In the genomic region with DNA sequence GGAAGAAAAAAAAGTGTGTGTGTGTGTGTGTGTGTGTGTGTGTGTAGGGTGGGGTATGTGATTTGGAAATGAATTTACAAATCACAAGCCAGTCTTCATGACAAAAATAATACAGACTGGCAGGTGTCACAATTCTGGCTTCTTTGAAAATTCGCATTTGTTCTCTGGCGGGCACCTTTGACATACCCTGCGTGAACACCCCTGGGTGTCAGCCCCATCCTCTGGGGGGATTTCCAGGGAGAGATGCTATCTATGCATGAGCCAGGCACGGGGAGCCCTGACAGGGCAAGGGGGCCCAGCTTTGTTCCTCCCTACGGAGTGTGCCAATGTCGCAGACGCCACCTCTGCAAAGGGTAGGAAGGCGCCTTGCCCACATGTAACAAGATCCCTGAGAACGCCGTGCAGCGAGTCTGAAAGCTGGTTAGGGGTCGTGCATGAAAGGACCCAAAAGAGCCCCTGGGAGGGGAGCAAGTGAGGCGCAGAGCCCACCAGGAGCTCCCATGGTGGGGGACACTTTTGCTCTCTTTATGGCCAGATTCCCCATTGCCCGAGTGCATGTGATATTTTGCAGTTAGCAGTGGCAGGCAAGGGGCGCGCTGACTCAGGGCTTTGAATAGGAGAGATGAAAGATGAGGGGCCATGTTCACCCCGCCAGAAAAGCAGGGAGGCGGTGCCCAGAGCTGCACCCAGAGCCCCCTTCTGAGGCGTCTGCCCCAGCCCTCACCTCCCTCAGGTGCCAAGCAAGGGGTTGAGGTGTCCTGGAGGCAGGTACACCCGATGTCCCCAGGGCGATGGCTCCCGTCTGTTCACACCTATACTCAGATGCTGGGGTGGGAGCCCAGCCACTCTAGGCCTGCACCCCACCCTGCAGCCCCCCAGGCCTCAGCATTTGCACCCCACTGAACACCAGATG, we compare ENCODE assay signal across 12 cellular contexts. TPM values are rescaled to one million over a fixed set of nuclear protein-coding genes. Genes with fewer than 3 reads are reported as not detected.
A peak's percentile ranks its signal among the peaks of the same experiment; 100 is the strongest.
DNase-seq lines count a peak whose midpoint lies in the region; ATAC-seq and TF ChIP-seq lines count a peak whose summit lies in the region.
"Had no signal": no experiment of that assay in that cellular context is flagged by ENCODE, and none has a peak within 500 bp of the region (broad histone marks: within the 10 kb centered on the region; RNA-seq: fewer than 3 reads in every experiment).

No MANE protein-coding gene starts in this region.

- BruUV-seq in MCF 10A (replicated peaks; lab: Mats Ljungman, UMichigan): no TSS peak

- no peak for ATAC-seq in HG02884 (IDR thresholded peaks at IDR 0.05; ENCODE audit: unreplicated experiment)
- ATAC-seq: mucosa of descending colon had no signal

- no peak overlapping the region for H3K27ac ChIP-seq in caudate nucleus (ENCODE audit: low read depth, low read length)

- H3K4me3 Mint-ChIP-seq in dendritic cell treated with granulocyte-macrophage colony-stimulating factor and Interleukin-4, amounts not matched to agents 40 ng/mL and 50 ng/mL, for 4 days: no peak overlapping the region
- no peak overlapping the region for H3K4me3 Mint-ChIP-seq in MCF 10A (ENCODE audit: unreplicated experiment)

- intact Hi-C loops in dendritic cell treated with granulocyte-macrophage colony-stimulating factor and Interleukin-4, amounts not matched to agents 40 ng/mL and 50 ng/mL, for 4 days (cut with micrococcal nuclease): loop anchor here (5.0 kb wide), 1 partner anchor 43 kb away; no protein-coding TSS in a partner anchor
- intact Hi-C loops in MCF 10A (cut with micrococcal nuclease): no loop called here

- CTCF ChIA-PET in MCF 10A (lab: Yijun Ruan, JAX): interaction anchor here (0.5 to 0.9 kb wide), 4 partner anchors 48 to 896 kb away, joined by 3 to 4 read pairs (median 4); no protein-coding TSS in a partner anchor

- POLR2A ChIA-PET in MCF 10A (lab: Yijun Ruan, JAX): no interaction called here

- H3K27ac Mint-ChIP-seq in dendritic cell treated with granulocyte-macrophage colony-stimulating factor and Interleukin-4, amounts not matched to agents 40 ng/mL and 50 ng/mL, for 4 days: peak overlapping the region; percentile 82
- no peak overlapping the region for H3K27ac Mint-ChIP-seq in MCF 10A (ENCODE audit: low read depth, unreplicated experiment)

- peak; percentile 37 for DNase-seq in activated CD4-positive, CD25-positive, alpha-beta regulatory T cell treated with anti-CD3 and anti-CD28 coated beads, Interleukin-2, amount 50 U/mL, for 16 hours (ENCODE audit: low read depth, low spot score)
- DNase-seq in activated CD4-positive, CD25-positive, alpha-beta regulatory T cell treated with anti-CD3 and anti-CD28 coated beads, Interleukin-2, amount 50 U/mL, for 72 hours: no peak
- DNase-seq in activated CD4-positive, alpha-beta T cell treated with anti-CD3 and anti-CD28 coated beads, Interleukin-2, amount 50 U/mL, for 4 hours: peak; percentile 45 to 46
- peak; percentile 82 to 91 (median 90) for DNase-seq in stimulated activated naive CD4-positive, alpha-beta T cell (lab: John Stamatoyannopoulos, UW)
- DNase-seq in caudate nucleus (lab: John Stamatoyannopoulos, UW): no peak
- no peak for DNase-seq in MCF 10A (ENCODE audit: unreplicated experiment)
- DNase-seq: hippocampal formation, NCI-H748 treated with DMSO at 0.1 percent for 48 hours, SW 1271 had no signal

- peaks cover 75% of the 10 kb centered on the region for H3K4me1 Mint-ChIP-seq in dendritic cell treated with granulocyte-macrophage colony-stimulating factor and Interleukin-4, amounts not matched to agents 40 ng/mL and 50 ng/mL, for 4 days (ENCODE audit: low read depth)
- no peaks in the 10 kb centered on the region for H3K4me1 Mint-ChIP-seq in MCF 10A (ENCODE audit: insufficient read depth, unreplicated experiment)

- no peaks in the 10 kb centered on the region for H3K9me3 Mint-ChIP-seq in dendritic cell treated with granulocyte-macrophage colony-stimulating factor and Interleukin-4, amounts not matched to agents 40 ng/mL and 50 ng/mL, for 4 days
- H3K9me3 Mint-ChIP-seq in MCF 10A (ENCODE audit: unreplicated experiment): no peaks in the 10 kb centered on the region

- TF ChIP-seq CTCF in MCF 10A (IDR thresholded peaks at IDR 0.05; ENCODE audit: unreplicated experiment): no peak

- H3K36me3 Mint-ChIP-seq in dendritic cell treated with granulocyte-macrophage colony-stimulating factor and Interleukin-4, amounts not matched to agents 40 ng/mL and 50 ng/mL, for 4 days (ENCODE audit: low read depth): peaks cover 29% of the 10 kb centered on the region
- peaks cover 20% of the 10 kb centered on the region for H3K36me3 Mint-ChIP-seq in MCF 10A (ENCODE audit: insufficient read depth, unreplicated experiment)

- peaks cover 18% of the 10 kb centered on the region for H3K27me3 Mint-ChIP-seq in dendritic cell treated with granulocyte-macrophage colony-stimulating factor and Interleukin-4, amounts not matched to agents 40 ng/mL and 50 ng/mL, for 4 days
- no peaks in the 10 kb centered on the region for H3K27me3 Mint-ChIP-seq in MCF 10A (ENCODE audit: insufficient read depth, unreplicated experiment)

RNA-seq across cellular contexts. Expression of a gene that starts 45.3 kb away (rescaled TPM):
- total RNA-seq in MCF 10A (2022): 3.3 and 3.8 TPM in 2 replicates

Comparison
In these comparisons a context has a peak if more than half of its experiments do, and no peak if none do; other contexts are left out.
1. DNase-seq: peak in activated CD4-positive, CD25-positive, alpha-beta regulatory T cell treated with anti-CD3 and anti-CD28 coated beads, Interleukin-2, amount 50 U/mL, for 16 hours (single experiment), activated CD4-positive, alpha-beta T cell treated with anti-CD3 and anti-CD28 coated beads, Interleukin-2, amount 50 U/mL, for 4 hours (2 of 2) and stimulated activated naive CD4-positive, alpha-beta T cell (6 of 6); none in activated CD4-positive, CD25-positive, alpha-beta regulatory T cell treated with anti-CD3 and anti-CD28 coated beads, Interleukin-2, amount 50 U/mL, for 72 hours (single experiment), caudate nucleus (0 of 61) and MCF 10A (single experiment).